In the genomic region with DNA sequence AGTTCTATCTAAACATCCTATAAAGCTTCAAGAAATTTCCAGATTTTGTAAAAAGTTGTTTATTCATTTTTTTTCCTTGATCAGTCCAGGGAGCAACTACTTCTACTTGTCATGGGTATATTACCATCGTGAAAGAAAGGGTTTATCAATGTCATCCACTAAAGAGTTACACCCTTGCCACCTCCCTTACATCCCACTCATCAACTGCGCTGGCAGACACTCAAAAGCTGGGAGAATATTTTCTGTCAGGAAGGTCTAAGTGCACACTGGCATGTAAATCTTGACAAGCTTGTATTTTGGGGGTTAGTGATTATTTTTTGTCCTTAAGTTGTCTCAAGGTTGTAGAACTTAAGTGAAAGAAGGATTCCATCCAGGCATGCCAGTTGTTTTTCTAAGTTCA, we compare ENCODE assay signal across 1 cellular context.
TF ChIP-seq lines count a peak whose summit lies in the region.

No MANE protein-coding gene starts in this region.

TF ChIP-seq in H1, 55 proteins besides CTCF, POLR2A, EP300 and RAD21:
- TF ChIP-seq, protein P1, sequence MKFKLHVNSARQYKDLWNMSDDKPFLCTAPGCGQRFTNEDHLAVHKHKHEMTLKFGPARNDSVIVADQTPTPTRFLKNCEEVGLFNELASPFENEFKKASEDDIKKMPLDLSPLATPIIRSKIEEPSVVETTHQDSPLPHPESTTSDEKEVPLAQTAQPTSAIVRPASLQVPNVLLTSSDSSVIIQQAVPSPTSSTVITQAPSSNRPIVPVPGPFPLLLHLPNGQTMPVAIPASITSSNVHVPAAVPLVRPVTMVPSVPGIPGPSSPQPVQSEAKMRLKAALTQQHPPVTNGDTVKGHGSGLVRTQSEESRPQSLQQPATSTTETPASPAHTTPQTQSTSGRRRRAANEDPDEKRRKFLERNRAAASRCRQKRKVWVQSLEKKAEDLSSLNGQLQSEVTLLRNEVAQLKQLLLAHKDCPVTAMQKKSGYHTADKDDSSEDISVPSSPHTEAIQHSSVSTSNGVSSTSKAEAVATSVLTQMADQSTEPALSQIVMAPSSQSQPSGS (IDR thresholded peaks at IDR 0.05; ENCODE audit: low read length): no peak
- no peak for TF ChIP-seq CTBP2 (IDR thresholded peaks at IDR 0.05; ENCODE audit: borderline replicate concordance, insufficient read depth, insufficient read length, low read length)
- no peak for TF ChIP-seq BRCA1 (IDR thresholded peaks at IDR 0.05; ENCODE audit: low read depth, low read length)
- TF ChIP-seq, protein P2, sequence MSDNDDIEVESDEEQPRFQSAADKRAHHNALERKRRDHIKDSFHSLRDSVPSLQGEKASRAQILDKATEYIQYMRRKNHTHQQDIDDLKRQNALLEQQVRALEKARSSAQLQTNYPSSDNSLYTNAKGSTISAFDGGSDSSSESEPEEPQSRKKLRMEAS (IDR thresholded peaks at IDR 0.05): no peak
- no peak for TF ChIP-seq ASH2L (IDR thresholded peaks at IDR 0.05; ENCODE audit: low read length)
- TF ChIP-seq SIN3A (conservative IDR thresholded peaks at IDR 0.05 in 1 of 2, IDR thresholded peaks at IDR 0.05 in 1 of 2; ENCODE audit: low read depth in 1 of 2, low read length in 2 of 2): no peak
- TF ChIP-seq MAFK (IDR thresholded peaks at IDR 0.05; ENCODE audit: low read depth, low read length): no peak
- TF ChIP-seq SIX5 (IDR thresholded peaks at IDR 0.05; ENCODE audit: low read depth, low read length): no peak
- TF ChIP-seq HDAC6 (IDR thresholded peaks at IDR 0.05; ENCODE audit: low read depth, low read length): no peak
- TF ChIP-seq, protein P3, sequence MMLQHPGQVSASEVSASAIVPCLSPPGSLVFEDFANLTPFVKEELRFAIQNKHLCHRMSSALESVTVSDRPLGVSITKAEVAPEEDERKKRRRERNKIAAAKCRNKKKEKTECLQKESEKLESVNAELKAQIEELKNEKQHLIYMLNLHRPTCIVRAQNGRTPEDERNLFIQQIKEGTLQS (IDR thresholded peaks at IDR 0.05; ENCODE audit: insufficient read depth, low read depth, low read length): no peak
- no peak for TF ChIP-seq CEBPB (IDR thresholded peaks at IDR 0.05; ENCODE audit: low read depth, low read length)
- TF ChIP-seq RXRA (IDR thresholded peaks at IDR 0.05; ENCODE audit: insufficient read depth, low read depth, low read length): no peak
TF ChIP-seq in H1: peak in this region for 0.
